35 cellular contexts compared by ENCODE assay signal in the genomic region with DNA sequence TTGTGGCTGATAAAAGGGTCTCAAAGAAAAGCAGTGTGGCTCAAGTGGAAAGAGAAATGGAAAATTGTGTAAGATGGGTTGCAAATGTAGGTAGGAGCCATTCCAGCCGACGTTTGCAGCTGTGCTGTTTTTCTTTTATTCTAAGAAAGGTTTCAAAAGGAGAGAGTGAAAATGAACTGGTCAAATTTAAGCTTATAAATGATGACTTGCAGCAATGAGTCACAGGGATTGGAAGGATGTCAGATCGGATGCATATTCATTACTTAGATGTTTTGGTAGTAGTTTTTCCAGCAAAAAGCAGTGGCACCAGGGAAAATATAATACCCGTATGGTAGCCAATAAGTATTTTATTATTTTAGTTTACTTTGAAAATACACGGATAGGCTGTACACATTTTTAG.
"Had no signal": no experiment of that assay in that cellular context is flagged by ENCODE, and none has a peak within 500 bp of the region (broad histone marks: within the 10 kb centered on the region; RNA-seq: fewer than 3 reads in every experiment).

No MANE protein-coding gene starts in this region.

- H2AFZ ChIP-seq: neural progenitor cell, parathyroid adenoma had no signal

- H3K9ac ChIP-seq: neural progenitor cell, parathyroid adenoma had no signal

- H3K4me2 ChIP-seq: neural progenitor cell, smooth muscle cell had no signal

- H3K9me3 Mint-ChIP-seq: activated CD4-positive, alpha-beta T cell treated with anti-CD3 and anti-CD28 coated beads, Interleukin-2, amount 10 ng/mL, durations not matched to agents 24 days and 14 days; dendritic cell treated with granulocyte-macrophage colony-stimulating factor and Interleukin-4, amounts not matched to agents 40 ng/mL and 50 ng/mL, for 4 days; neural progenitor cell had no signal

- DNase-seq: activated CD4-positive, alpha-beta memory T cell treated with anti-CD3 and anti-CD28 coated beads, Interleukin-2, amount 10 ng/mL, durations not matched to agents 7 days and 5 days; activated CD4-positive, alpha-beta T cell treated with anti-CD3 and anti-CD28 coated beads, Interleukin-2, amount 10 ng/mL, durations not matched to agents 24 days and 14 days; activated CD8-positive, alpha-beta memory T cell treated with anti-CD3 and anti-CD28 coated beads, Interleukin-2, amount 50 U/mL, for 48 hours; activated gamma-delta T cell; activated naive CD4-positive, alpha-beta T cell treated with anti-CD3 and anti-CD28 coated beads, Interleukin-2, amount 10 ng/mL, durations not matched to agents 7 days and 5 days; activated naive CD8-positive, alpha-beta T cell treated with anti-CD3 and anti-CD28 coated beads, Interleukin-2, amount 10 ng/mL, durations not matched to agents 7 days and 5 days; activated T-cell treated with anti-CD3 and anti-CD28 coated beads, Interleukin-2, amount 50 U/mL, for 24 hours; endodermal cell; foreskin melanocyte; left lung; lower lobe of right lung; mesendoderm; natural killer cell; occipital lobe; psoas muscle; stimulated activated CD4-positive, alpha-beta T cell treated with anti-CD3 and anti-CD28 coated beads, Interleukin-1b, Interleukin-23, amount 100 ng/mL, for 48 hours; stimulated activated CD4-positive, alpha-beta T cell treated with anti-CD3 and anti-CD28 coated beads, Interleukin-4, amount 100 ng/mL, for 4 hours; stimulated activated naive B cell treated with anti-CD40 and anti-IgM and Interleukin-4, amounts not matched to agents 10 μg/mL and 1 μg/mL and 100 μg/mL, for 72 hours; stomach; tibial artery; upper lobe of right lung had no signal

- H3K36me3 ChIP-seq: ascending aorta, left lung, lower lobe of right lung, neural progenitor cell, right atrium auricular region, stomach, suprapubic skin, tibial artery, upper lobe of right lung had no signal

- H3K4me1 ChIP-seq: ascending aorta, left lung, lower lobe of right lung, neural progenitor cell, parathyroid adenoma, psoas muscle, right atrium auricular region, stomach, suprapubic skin, tibial artery, upper lobe of right lung had no signal

- H3K27ac ChIP-seq: ascending aorta, left lung, lower lobe of right lung, neural progenitor cell, parathyroid adenoma, psoas muscle, right atrium auricular region, stomach, suprapubic skin, tibial artery, upper lobe of right lung, VCaP had no signal

- H3K27ac Mint-ChIP-seq: activated CD4-positive, alpha-beta memory T cell treated with anti-CD3 and anti-CD28 coated beads, Interleukin-2, amount 10 ng/mL, durations not matched to agents 7 days and 5 days; activated CD4-positive, alpha-beta T cell treated with anti-CD3 and anti-CD28 coated beads, Interleukin-2, amount 10 ng/mL, durations not matched to agents 24 days and 14 days; activated naive CD4-positive, alpha-beta T cell treated with anti-CD3 and anti-CD28 coated beads, Interleukin-2, amount 10 ng/mL, durations not matched to agents 7 days and 5 days; activated naive CD8-positive, alpha-beta T cell treated with anti-CD3 and anti-CD28 coated beads, Interleukin-2, amount 10 ng/mL, durations not matched to agents 7 days and 5 days; activated T-cell treated with anti-CD3 and anti-CD28 coated beads, Interleukin-2, amount 50 U/mL, for 24 hours; dendritic cell treated with granulocyte-macrophage colony-stimulating factor and Interleukin-4, amounts not matched to agents 40 ng/mL and 50 ng/mL, for 4 days; endodermal cell; natural killer cell; neural progenitor cell; stimulated activated naive B cell treated with anti-CD40 and anti-IgM and Interleukin-4, amounts not matched to agents 10 μg/mL and 1 μg/mL and 100 μg/mL, for 72 hours; T-helper 2 cell treated with Interferon-gamma antibody and Interleukin-4, amounts not matched to agents 5 μg/mL and 100 μg/mL, for 36 hours had no signal

- H3K27me3 Mint-ChIP-seq: activated CD4-positive, alpha-beta memory T cell treated with anti-CD3 and anti-CD28 coated beads, Interleukin-2, amount 10 ng/mL, durations not matched to agents 7 days and 5 days; activated CD4-positive, alpha-beta T cell treated with anti-CD3 and anti-CD28 coated beads, Interleukin-2, amount 10 ng/mL, durations not matched to agents 24 days and 14 days; activated naive CD4-positive, alpha-beta T cell treated with anti-CD3 and anti-CD28 coated beads, Interleukin-2, amount 10 ng/mL, durations not matched to agents 7 days and 5 days; activated naive CD8-positive, alpha-beta T cell treated with anti-CD3 and anti-CD28 coated beads, Interleukin-2, amount 10 ng/mL, durations not matched to agents 7 days and 5 days; activated T-cell treated with anti-CD3 and anti-CD28 coated beads, Interleukin-2, amount 50 U/mL, for 24 hours; central memory CD8-positive, alpha-beta T cell; dendritic cell treated with granulocyte-macrophage colony-stimulating factor and Interleukin-4, amounts not matched to agents 40 ng/mL and 50 ng/mL, for 4 days; stimulated activated naive B cell treated with anti-CD40 and anti-IgM and Interleukin-4, amounts not matched to agents 10 μg/mL and 1 μg/mL and 100 μg/mL, for 72 hours had no signal

- H3K4me3 ChIP-seq: ascending aorta, left lung, lower lobe of right lung, neural progenitor cell, psoas muscle, right atrium auricular region, smooth muscle cell, stomach, suprapubic skin, tibial artery, upper lobe of right lung had no signal

- H3K4me1 Mint-ChIP-seq: activated CD4-positive, alpha-beta memory T cell treated with anti-CD3 and anti-CD28 coated beads, Interleukin-2, amount 10 ng/mL, durations not matched to agents 7 days and 5 days; activated CD4-positive, alpha-beta T cell treated with anti-CD3 and anti-CD28 coated beads, Interleukin-2, amount 10 ng/mL, durations not matched to agents 24 days and 14 days; activated naive CD4-positive, alpha-beta T cell treated with anti-CD3 and anti-CD28 coated beads, Interleukin-2, amount 10 ng/mL, durations not matched to agents 7 days and 5 days; activated naive CD8-positive, alpha-beta T cell treated with anti-CD3 and anti-CD28 coated beads, Interleukin-2, amount 10 ng/mL, durations not matched to agents 7 days and 5 days; central memory CD8-positive, alpha-beta T cell; natural killer cell; stimulated activated naive B cell treated with anti-CD40 and anti-IgM and Interleukin-4, amounts not matched to agents 10 μg/mL and 1 μg/mL and 100 μg/mL, for 72 hours had no signal

- H3K9me3 ChIP-seq: ascending aorta, left lung, lower lobe of right lung, psoas muscle, right atrium auricular region, stomach, suprapubic skin, tibial artery, upper lobe of right lung had no signal

- FAIRE-seq: bronchial epithelial cell, islet of Langerhans had no signal

- H3K79me2 ChIP-seq: parathyroid adenoma had no signal

- H3K36me3 Mint-ChIP-seq: activated naive CD4-positive, alpha-beta T cell treated with anti-CD3 and anti-CD28 coated beads, Interleukin-2, amount 10 ng/mL, durations not matched to agents 7 days and 5 days; activated naive CD8-positive, alpha-beta T cell treated with anti-CD3 and anti-CD28 coated beads, Interleukin-2, amount 10 ng/mL, durations not matched to agents 7 days and 5 days; natural killer cell; neural progenitor cell; stimulated activated naive B cell treated with anti-CD40 and anti-IgM and Interleukin-4, amounts not matched to agents 10 μg/mL and 1 μg/mL and 100 μg/mL, for 72 hours had no signal

- ATAC-seq: activated CD4-positive, CD25-positive, alpha-beta regulatory T cell treated with anti-CD3 and anti-CD28 coated beads, Interleukin-2, amount 50 U/mL, for 24 hours; esophagus mucosa; left lung; lower lobe of right lung; natural killer cell; psoas muscle; stimulated activated naive B cell treated with anti-CD40 and anti-IgM and Interleukin-4, amounts not matched to agents 10 μg/mL and 1 μg/mL and 100 μg/mL, for 72 hours; upper lobe of right lung had no signal

- H3K27me3 ChIP-seq: ascending aorta, left lung, neural progenitor cell, right atrium auricular region, stomach, suprapubic skin, tibial artery, upper lobe of right lung had no signal

- H3K4me3 Mint-ChIP-seq: activated CD4-positive, alpha-beta memory T cell treated with anti-CD3 and anti-CD28 coated beads, Interleukin-2, amount 10 ng/mL, durations not matched to agents 7 days and 5 days; activated CD4-positive, alpha-beta T cell treated with anti-CD3 and anti-CD28 coated beads, Interleukin-2, amount 10 ng/mL, durations not matched to agents 24 days and 14 days; activated naive CD4-positive, alpha-beta T cell treated with anti-CD3 and anti-CD28 coated beads, Interleukin-2, amount 10 ng/mL, durations not matched to agents 7 days and 5 days; activated naive CD8-positive, alpha-beta T cell treated with anti-CD3 and anti-CD28 coated beads, Interleukin-2, amount 10 ng/mL, durations not matched to agents 7 days and 5 days; activated T-cell treated with anti-CD3 and anti-CD28 coated beads, Interleukin-2, amount 50 U/mL, for 24 hours; central memory CD8-positive, alpha-beta T cell; dendritic cell treated with granulocyte-macrophage colony-stimulating factor and Interleukin-4, amounts not matched to agents 40 ng/mL and 50 ng/mL, for 4 days; endodermal cell; natural killer cell; neural progenitor cell; stimulated activated naive B cell treated with anti-CD40 and anti-IgM and Interleukin-4, amounts not matched to agents 10 μg/mL and 1 μg/mL and 100 μg/mL, for 72 hours; T-helper 2 cell treated with Interferon-gamma antibody and Interleukin-4, amounts not matched to agents 5 μg/mL and 100 μg/mL, for 36 hours had no signal
